ENCODE assay signal across 8 cellular contexts in the genomic region with DNA sequence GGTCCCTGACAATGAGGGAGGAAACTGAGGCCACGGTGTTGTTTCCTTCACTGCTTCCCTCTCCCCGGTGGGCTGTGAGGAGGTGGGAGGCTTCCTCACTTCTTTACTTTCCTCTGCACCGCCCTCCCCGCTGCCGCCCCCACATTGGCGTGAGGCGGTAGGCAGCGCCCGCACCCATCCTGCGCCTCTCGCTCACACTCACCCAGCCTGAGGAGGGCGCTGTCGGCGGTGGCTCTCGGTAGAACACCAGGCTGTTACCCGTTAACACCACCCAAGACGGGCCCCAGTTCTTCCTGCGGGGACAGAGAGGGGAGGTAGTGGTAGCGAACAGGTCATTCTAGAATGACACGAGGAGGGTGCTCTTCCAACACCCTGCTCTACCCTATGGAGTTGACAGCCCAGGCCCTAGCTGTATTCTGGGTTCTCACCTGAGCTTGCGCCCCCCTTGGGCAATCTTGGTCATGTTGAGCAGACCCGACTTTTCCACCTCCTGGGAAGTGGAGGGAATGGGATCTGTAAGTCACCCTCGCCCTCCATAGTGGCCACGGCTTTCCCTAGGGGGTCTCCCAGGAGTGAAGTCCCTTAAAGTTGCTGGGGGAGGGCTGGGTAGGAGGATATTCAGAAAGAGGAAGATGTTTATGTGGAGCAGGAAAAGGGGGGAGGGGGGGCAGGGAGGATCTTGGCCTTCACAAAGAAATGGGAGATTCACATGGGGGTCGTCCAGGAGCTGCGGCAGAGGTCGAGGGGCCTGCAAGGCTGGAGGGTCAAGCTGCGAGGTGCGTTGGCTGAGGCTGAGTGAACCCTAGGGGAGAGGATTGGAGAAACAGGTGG. TPM values are rescaled to one million over a fixed set of nuclear protein-coding genes. Genes with fewer than 3 reads are reported as not detected.
DNase-seq lines count a peak whose midpoint lies in the region; ATAC-seq, FAIRE-seq and TF ChIP-seq lines count a peak whose summit lies in the region.

No MANE protein-coding gene starts in this region.

- H3K27ac ChIP-seq in HL-60 (replicated peaks) (peak overlapping the region; percentile 90), left ventricle myocardium inferior (replicated peaks) (peak overlapping the region; percentile 41), spleen (peak overlapping the region; percentile 87 to 96 (median 93))

- no peaks in the 10 kb centered on the region for H3K27me3 ChIP-seq in HL-60 (ENCODE audit: insufficient read depth, poor library complexity, severe bottlenecking)
- peaks cover 99% of the 10 kb centered on the region for H3K27me3 ChIP-seq in left ventricle myocardium inferior (ENCODE audit: low read depth)
- peaks cover 0 to 18% (median 0%) of the 10 kb centered on the region in 7 donors for H3K27me3 ChIP-seq in spleen (replicated peaks in 1 of 7)

- FAIRE-seq in GM12892 (lab: Jason Lieb, UNC), result peak; percentile 99

- TF ChIP-seq POLR2A in GM12892 (IDR thresholded peaks at IDR 0.05; ENCODE audit: low read depth, low read length) (peak; percentile 54), spleen (IDR thresholded peaks at IDR 0.05) (no peak)

- no peaks in the 10 kb centered on the region for H3K27me3 Mint-ChIP-seq in activated T-cell treated with anti-CD3 and anti-CD28 coated beads, Interleukin-2, amount 50 U/mL, for 4 hours (ENCODE audit: low read depth)

- TF ChIP-seq CTCF in HL-60 (IDR thresholded peaks at IDR 0.05; ENCODE audit: insufficient read depth, low read length) (peak; percentile 8), left ventricle myocardium inferior (IDR thresholded peaks at IDR 0.05; ENCODE audit: borderline replicate concordance) (no peak), spleen (IDR thresholded peaks at IDR 0.05 in 8 of 11, conservative IDR thresholded peaks at IDR 0.05 in 3 of 11) (peak in 10 of 11 experiments; percentile 28 to 76 (median 52))

- H3K4me3 ChIP-seq in HL-60 (replicated peaks; ENCODE audit: insufficient read depth, low read length) (peak overlapping the region; percentile 62), left ventricle myocardium inferior (peak overlapping the region; percentile 64), spleen (peak overlapping the region; percentile 39 to 89 (median 61))

- H3K9me3 ChIP-seq in left ventricle myocardium inferior (replicated peaks) (no peaks in the 10 kb centered on the region), spleen (no peaks in the 10 kb centered on the region)

- DNase-seq in GM12892 (ENCODE audit: insufficient read length) (peak; percentile 83), HL-60 (ENCODE audit: low read depth in 1 of 2, low spot score in 1 of 2) (peak; percentile 57 to 78), left ventricle myocardium inferior (no peak), spleen (peak; percentile 94), OCI-M2 (lab: John Stamatoyannopoulos, UW; ENCODE audit: unreplicated experiment) (no peak), NCI-H82 treated with DMSO at 0.1 percent for 48 hours (lab: John Stamatoyannopoulos, UW; ENCODE audit: unreplicated experiment) (no peak)
- DNase-seq in activated T-cell treated with anti-CD3 and anti-CD28 coated beads, Interleukin-2, amount 50 U/mL, for 4 hours, result peak; percentile 67

- peaks cover 20% of the 10 kb centered on the region for H3K4me1 ChIP-seq in left ventricle myocardium inferior
- H3K4me1 ChIP-seq in spleen, result peaks cover 31 to 100% (median 85%) of the 10 kb centered on the region in 6 donors

- peaks cover 84% of the 10 kb centered on the region for H3K4me1 Mint-ChIP-seq in activated T-cell treated with anti-CD3 and anti-CD28 coated beads, Interleukin-2, amount 50 U/mL, for 4 hours (ENCODE audit: low read depth)

- intact Hi-C loops in left ventricle myocardium inferior (cut with micrococcal nuclease), result no loop called here
- intact Hi-C loops in spleen (cut with DNase I; ENCODE audit: low total_unique reads), result no loop called here

- no peaks in the 10 kb centered on the region for H3K36me3 ChIP-seq in left ventricle myocardium inferior
- H3K36me3 ChIP-seq in spleen, result peaks cover 0 to 49% (median 38%) of the 10 kb centered on the region in 6 donors

- H3K9me3 Mint-ChIP-seq in activated T-cell treated with anti-CD3 and anti-CD28 coated beads, Interleukin-2, amount 50 U/mL, for 4 hours, result no peaks in the 10 kb centered on the region

- peaks cover 17% of the 10 kb centered on the region for H3K36me3 Mint-ChIP-seq in activated T-cell treated with anti-CD3 and anti-CD28 coated beads, Interleukin-2, amount 50 U/mL, for 4 hours (ENCODE audit: insufficient read depth)

- H3K4me3 Mint-ChIP-seq in activated T-cell treated with anti-CD3 and anti-CD28 coated beads, Interleukin-2, amount 50 U/mL, for 4 hours, result peak overlapping the region; percentile 91

- 6 to 14% (median 8%) methylated on average over 23 to 29 of the region's 29 CpGs for WGBS in spleen, 5 donors

- peak; percentile 49 to 55 for ATAC-seq in activated T-cell treated with anti-CD3 and anti-CD28 coated beads, Interleukin-2, amount 50 U/mL, for 4 hours
- ATAC-seq in GM19397 (IDR thresholded peaks at IDR 0.05; ENCODE audit: unreplicated experiment), result no peak

RNA-seq across cellular contexts. Expression of a gene that starts 3.3 kb away (rescaled TPM):
- polyA plus RNA-seq in GM12892 (2012; ENCODE audit: missing spikeins), result 55.0 TPM
- 10 to 100 TPM; 54.5 to 64.6 (median 57.7) TPM for total RNA-seq in activated T-cell treated with anti-CD3 and anti-CD28 coated beads, Interleukin-2, amount 50 U/mL, for 4 hours
- 4.2 TPM for total RNA-seq in left ventricle myocardium inferior
- 100 to 1,000 TPM; 148 to 328 (median 226) TPM for total RNA-seq in spleen
- 100 to 1,000 TPM; 190 to 400 (median 251) TPM for polyA plus RNA-seq in spleen

RNA-seq across cellular contexts. Expression of a gene that starts 11.5 kb away (rescaled TPM):
- 88.4 TPM for polyA plus RNA-seq in GM12892 (2012; ENCODE audit: missing spikeins)
- 100 to 1,000 TPM; 505 to 565 (median 534) TPM for total RNA-seq in activated T-cell treated with anti-CD3 and anti-CD28 coated beads, Interleukin-2, amount 50 U/mL, for 4 hours
- total RNA-seq in left ventricle myocardium inferior (73.1 TPM), spleen (100 to 1,000 TPM in 4 of 7 donors, 10 to 100 TPM in 3; 72.4 to 186 (median 146) TPM)
- polyA plus RNA-seq in spleen, result 100 to 1,000 TPM in 1 of 3 donors, 10 to 100 TPM in 2; 67.4 to 104 (median 89.2) TPM

RNA-seq across cellular contexts. Expression of a gene that starts 16.8 kb away (rescaled TPM):
- 0.38 TPM for polyA plus RNA-seq in GM12892 (2012; ENCODE audit: missing spikeins)
- 1 to 10 TPM in 1 of 3 donors, under 1 TPM in 2; 0.46 to 1.7 (median 0.65) TPM for total RNA-seq in activated T-cell treated with anti-CD3 and anti-CD28 coated beads, Interleukin-2, amount 50 U/mL, for 4 hours
- 0.93 TPM for total RNA-seq in left ventricle myocardium inferior
- total RNA-seq in spleen, result 1 to 10 TPM in 4 of 7 donors, under 1 TPM in 3; 0.46 to 3.6 (median 1.1) TPM
- 1 to 10 TPM in 1 of 3 donors, under 1 TPM in 2; 0.63 to 1.2 (median 0.77) TPM for polyA plus RNA-seq in spleen

RNA-seq across cellular contexts. Expression of a gene that starts 21.3 kb away (rescaled TPM):
- polyA plus RNA-seq in GM12892 (2012; ENCODE audit: missing spikeins), result 1.3 TPM
- under 1 TPM in 2 of 3 donors, not detected in 1; 0.24 to 0.27 TPM for total RNA-seq in activated T-cell treated with anti-CD3 and anti-CD28 coated beads, Interleukin-2, amount 50 U/mL, for 4 hours
- total RNA-seq in left ventricle myocardium inferior (not detected), spleen (not detected)
- polyA plus RNA-seq in spleen, result under 1 TPM in 1 of 3 donors, not detected in 2; 0.02 TPM

RNA-seq across cellular contexts. Expression of a gene that starts 41.8 kb away (rescaled TPM):
- polyA plus RNA-seq in GM12892 (2012; ENCODE audit: missing spikeins), result not detected
- under 1 TPM in 2 of 3 donors, not detected in 1; 0.14 to 0.15 TPM for total RNA-seq in activated T-cell treated with anti-CD3 and anti-CD28 coated beads, Interleukin-2, amount 50 U/mL, for 4 hours
- total RNA-seq in left ventricle myocardium inferior (not detected), spleen (under 1 TPM in 1 of 7 donors, not detected in 6; 0.19 TPM)
- polyA plus RNA-seq in spleen, result not detected

Comparison
In these comparisons a context has a peak if more than half of its experiments do, and no peak if none do; other contexts are left out.
1. DNase-seq: peak in GM12892 (single experiment), HL-60 (2 of 2), activated T-cell treated with anti-CD3 and anti-CD28 coated beads, Interleukin-2, amount 50 U/mL, for 4 hours (single experiment) and spleen (single experiment); none in left ventricle myocardium inferior (single experiment), OCI-M2 (single experiment) and NCI-H82 treated with DMSO at 0.1 percent for 48 hours (single experiment).
2. H3K27ac ChIP-seq: peak in every context shown above with its lines; median percentile 93 in spleen; 90 in HL-60; 41 in left ventricle myocardium inferior.
3. RNA of a gene that starts 3.3 kb away (total RNA-seq): 148 to 328 TPM in spleen and 54.5 to 64.6 TPM in activated T-cell treated with anti-CD3 and anti-CD28 coated beads, Interleukin-2, amount 50 U/mL, for 4 hours; 4.2 TPM in left ventricle myocardium inferior (single experiment); every median in the first group is over 10 times any median in the second.
4. Peak in every context shown above with its lines, with median percentiles within 50 percentile points of each other: H3K4me3 ChIP-seq.